Comparison of ENCODE assay signal across 8 cellular contexts in the genomic region with DNA sequence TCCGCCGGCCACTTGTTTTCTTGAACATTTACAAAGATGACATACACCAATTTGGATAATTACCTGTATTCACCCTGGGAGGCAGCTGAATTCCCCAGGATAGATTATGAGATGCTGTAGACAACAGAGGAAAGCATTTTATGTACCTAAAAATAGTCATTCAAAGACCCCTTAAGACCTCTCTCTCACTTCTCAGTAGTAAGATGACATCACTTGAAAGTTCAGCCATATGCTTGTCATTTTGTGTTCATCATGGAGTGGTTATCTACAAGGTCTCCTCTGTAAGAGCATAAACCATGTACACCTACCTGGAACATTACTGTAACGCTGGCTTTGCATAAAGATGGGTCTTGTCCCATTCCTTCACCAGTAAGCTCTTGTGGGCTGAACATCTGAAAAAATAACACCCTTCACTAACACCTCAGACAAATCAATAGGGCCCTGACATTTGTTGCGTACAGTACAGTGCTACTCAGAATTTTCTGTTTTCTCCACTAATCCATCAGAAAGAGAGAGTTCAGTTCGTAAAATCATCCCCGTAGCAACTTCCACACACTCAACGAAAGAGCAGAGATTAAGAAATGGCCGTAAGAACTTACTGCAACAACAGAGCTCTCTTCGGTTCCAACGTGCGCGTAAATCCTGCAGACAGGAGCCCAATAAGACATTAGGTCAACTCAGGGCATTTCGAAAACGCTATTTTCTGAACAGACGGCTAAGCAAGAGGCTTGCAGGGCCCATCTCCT. TPM values are rescaled to one million over a fixed set of nuclear protein-coding genes. Genes with fewer than 3 reads are reported as not detected.
DNase-seq lines count a peak whose midpoint lies in the region; ATAC-seq and TF ChIP-seq lines count a peak whose summit lies in the region.

No MANE protein-coding gene starts in this region.

- H3K9me3 Mint-ChIP-seq in CD4-positive, CD25-positive, alpha-beta regulatory T cell: no peaks in the 10 kb centered on the region
- no peaks in the 10 kb centered on the region for H3K9me3 Mint-ChIP-seq in dendritic cell treated with granulocyte-macrophage colony-stimulating factor and Interleukin-4, amounts not matched to agents 40 ng/mL and 50 ng/mL, for 4 days
- no peaks in the 10 kb centered on the region for H3K9me3 Mint-ChIP-seq in nephron

- no peaks in the 10 kb centered on the region for H3K27me3 Mint-ChIP-seq in CD4-positive, CD25-positive, alpha-beta regulatory T cell
- no peaks in the 10 kb centered on the region for H3K27me3 Mint-ChIP-seq in dendritic cell treated with granulocyte-macrophage colony-stimulating factor and Interleukin-4, amounts not matched to agents 40 ng/mL and 50 ng/mL, for 4 days
- no peaks in the 10 kb centered on the region for H3K27me3 Mint-ChIP-seq in nephron (ENCODE audit: low read depth)

- DNase-seq in CD4-positive, CD25-positive, alpha-beta regulatory T cell: no peak
- peak; percentile 61 for DNase-seq in NAMALWA (ENCODE audit: low spot score)
- no peak for DNase-seq in ureter (ENCODE audit: low spot score)
- DNase-seq in CD1c-positive myeloid dendritic cell (ENCODE audit: extremely low spot score): no peak

- H3K36me3 Mint-ChIP-seq in CD4-positive, CD25-positive, alpha-beta regulatory T cell: peaks cover 35% of the 10 kb centered on the region
- H3K36me3 Mint-ChIP-seq in dendritic cell treated with granulocyte-macrophage colony-stimulating factor and Interleukin-4, amounts not matched to agents 40 ng/mL and 50 ng/mL, for 4 days (ENCODE audit: low read depth): peaks cover 56% of the 10 kb centered on the region
- peaks cover 41% of the 10 kb centered on the region for H3K36me3 Mint-ChIP-seq in nephron (ENCODE audit: low read depth)

- peak overlapping the region; percentile 77 for H3K27ac ChIP-seq in CD4-positive, CD25-positive, alpha-beta regulatory T cell (ENCODE audit: insufficient read depth, low read length, poor library complexity, severe bottlenecking)

- peak overlapping the region; percentile 94 to 98 (median 97) for H3K27ac Mint-ChIP-seq in CD4-positive, CD25-positive, alpha-beta regulatory T cell
- H3K27ac Mint-ChIP-seq in dendritic cell treated with granulocyte-macrophage colony-stimulating factor and Interleukin-4, amounts not matched to agents 40 ng/mL and 50 ng/mL, for 4 days: peak overlapping the region; percentile 95
- peak overlapping the region; percentile 88 to 94 (median 93) for H3K27ac Mint-ChIP-seq in nephron

- peak overlapping the region; percentile 95 for H3K4me3 ChIP-seq in CD4-positive, CD25-positive, alpha-beta regulatory T cell (ENCODE audit: low read depth, low read length)

- H3K4me3 Mint-ChIP-seq in CD4-positive, CD25-positive, alpha-beta regulatory T cell: peak overlapping the region; percentile 96 to 98 (median 96)
- peak overlapping the region; percentile 98 for H3K4me3 Mint-ChIP-seq in dendritic cell treated with granulocyte-macrophage colony-stimulating factor and Interleukin-4, amounts not matched to agents 40 ng/mL and 50 ng/mL, for 4 days
- peak overlapping the region; percentile 95 to 96 (median 96) for H3K4me3 Mint-ChIP-seq in nephron

- intact Hi-C loops in dendritic cell treated with granulocyte-macrophage colony-stimulating factor and Interleukin-4, amounts not matched to agents 40 ng/mL and 50 ng/mL, for 4 days (cut with micrococcal nuclease): no loop called here

- peaks cover 22 to 63% (median 41%) of the 10 kb centered on the region in 4 donors for H3K4me1 Mint-ChIP-seq in CD4-positive, CD25-positive, alpha-beta regulatory T cell
- H3K4me1 Mint-ChIP-seq in dendritic cell treated with granulocyte-macrophage colony-stimulating factor and Interleukin-4, amounts not matched to agents 40 ng/mL and 50 ng/mL, for 4 days (ENCODE audit: low read depth): peaks cover 72% of the 10 kb centered on the region
- H3K4me1 Mint-ChIP-seq in nephron: peaks cover 65% of the 10 kb centered on the region

- no peaks in the 10 kb centered on the region for H3K9me3 ChIP-seq in CD4-positive, CD25-positive, alpha-beta regulatory T cell (ENCODE audit: control insufficient read depth in 2 of 2, low read length in 2 of 2)

- peaks cover 35% of the 10 kb centered on the region for H3K36me3 ChIP-seq in CD4-positive, CD25-positive, alpha-beta regulatory T cell (ENCODE audit: control insufficient read depth, insufficient read depth, low read length)

- no peak for TF ChIP-seq CTCF in nephron (IDR thresholded peaks at IDR 0.05; ENCODE audit: unreplicated experiment in 3 of 3)

- peaks cover 41% of the 10 kb centered on the region for H3K4me1 ChIP-seq in CD4-positive, CD25-positive, alpha-beta regulatory T cell (ENCODE audit: control insufficient read depth, insufficient read depth, low read length, poor library complexity, severe bottlenecking)

- no peaks in the 10 kb centered on the region for H3K27me3 ChIP-seq in CD4-positive, CD25-positive, alpha-beta regulatory T cell (ENCODE audit: control insufficient read depth, insufficient read depth, low read length)

- no peak for ATAC-seq in CD4-positive, CD25-positive, alpha-beta regulatory T cell (ENCODE audit: low read depth in 2 of 2)
- ATAC-seq in HG03139 (IDR thresholded peaks at IDR 0.05; ENCODE audit: unreplicated experiment) (no peak), GM18502 (IDR thresholded peaks at IDR 0.05; ENCODE audit: poor library complexity, unreplicated experiment) (no peak)

RNA-seq across cellular contexts. Expression of a gene that starts 15.6 kb away (rescaled TPM):
- total RNA-seq in CD4-positive, CD25-positive, alpha-beta regulatory T cell: 201 TPM
- 10 to 100 TPM; 41.6 to 61.1 (median 49.0) TPM for polyA plus RNA-seq in CD4-positive, CD25-positive, alpha-beta regulatory T cell
- 58.8 TPM for total RNA-seq in ureter

RNA-seq across cellular contexts. Expression of a gene that starts 22.4 kb away (rescaled TPM):
- total RNA-seq in CD4-positive, CD25-positive, alpha-beta regulatory T cell: not detected
- 1 to 10 TPM in 2 of 4 donors, under 1 TPM in 1, not detected in 1; 0.76 to 2.2 (median 2.1) TPM for polyA plus RNA-seq in CD4-positive, CD25-positive, alpha-beta regulatory T cell
- not detected for total RNA-seq in ureter

RNA-seq across cellular contexts. Expression of a gene that starts 23.1 kb away (rescaled TPM):
- 128 TPM for total RNA-seq in CD4-positive, CD25-positive, alpha-beta regulatory T cell
- 10 to 100 TPM; 28.2 to 39.8 (median 35.4) TPM for polyA plus RNA-seq in CD4-positive, CD25-positive, alpha-beta regulatory T cell
- 30.1 TPM for total RNA-seq in ureter

RNA-seq across cellular contexts. Expression of a gene that starts 25.7 kb away (rescaled TPM):
- 277 TPM for total RNA-seq in CD4-positive, CD25-positive, alpha-beta regulatory T cell
- 100 to 1,000 TPM; 158 to 172 (median 168) TPM for polyA plus RNA-seq in CD4-positive, CD25-positive, alpha-beta regulatory T cell
- 245 TPM for total RNA-seq in ureter

RNA-seq across cellular contexts. Expression of a gene that starts 49.8 kb away (rescaled TPM):
- total RNA-seq in CD4-positive, CD25-positive, alpha-beta regulatory T cell: 309 TPM
- 10 to 100 TPM; 47.3 to 70.9 (median 64.2) TPM for polyA plus RNA-seq in CD4-positive, CD25-positive, alpha-beta regulatory T cell
- 94.6 TPM for total RNA-seq in ureter
